Comparison of ENCODE assay signal across 28 cellular contexts in genomic region chr20:934186-934840, GRCh38. TPM values are rescaled to one million over a fixed set of nuclear protein-coding genes. Genes with fewer than 3 reads are reported as not detected.
DNase-seq lines count a peak whose midpoint lies in the region; ATAC-seq, FAIRE-seq and TF ChIP-seq lines count a peak whose summit lies in the region.
"Had no signal": no experiment of that assay in that cellular context is flagged by ENCODE, and none has a peak within 500 bp of the region (broad histone marks: within the 10 kb centered on the region; RNA-seq: fewer than 3 reads in every experiment).

No MANE protein-coding gene starts in this region.

- H3K4me1 Mint-ChIP-seq in neural progenitor cell: no peaks in the 10 kb centered on the region
- H3K4me1 Mint-ChIP-seq: CD8-positive, alpha-beta memory T cell had no signal

- H3K4me1 ChIP-seq in right lobe of liver: no peaks in the 10 kb centered on the region
- no peaks in the 10 kb centered on the region for H3K4me1 ChIP-seq in HepG2 (ENCODE audit: insufficient read depth, low read length)
- no peaks in the 10 kb centered on the region for H3K4me1 ChIP-seq in neural progenitor cell
- H3K4me1 ChIP-seq: BE2C, SJSA1 had no signal

- no peak overlapping the region for H2AFZ ChIP-seq in HepG2 (ENCODE audit: low read length)
- peak overlapping the region; percentile 34 for H2AFZ ChIP-seq in neural progenitor cell (replicated peaks)
- H2AFZ ChIP-seq: GM23248 had no signal

- H3K27ac Mint-ChIP-seq in neural progenitor cell: no peak overlapping the region
- H3K27ac Mint-ChIP-seq: CD14-positive monocyte had no signal

- TF ChIP-seq EP300 in HepG2 (IDR thresholded peaks at IDR 0.05; ENCODE audit: low read depth in 2 of 2, low read length in 2 of 2) (no peak), HepG2 (CRISPR knock-in tag; IDR thresholded peaks at IDR 0.05; ENCODE audit: borderline replicate concordance) (no peak)

- no peak for ATAC-seq in right lobe of liver
- ATAC-seq in HepG2: no peak
- ATAC-seq in HG02759 (IDR thresholded peaks at IDR 0.05; ENCODE audit: unreplicated experiment): no peak
- no peak for ATAC-seq in GM21515 (IDR thresholded peaks at IDR 0.05; ENCODE audit: unreplicated experiment)
- ATAC-seq: HCT116 had no signal

- H3K9me3 ChIP-seq in right lobe of liver (peaks cover 0 to 5% (median 0%) of the 10 kb centered on the region in 4 donors), HepG2 (ENCODE audit: low read length) (peaks cover 22% of the 10 kb centered on the region), neural progenitor cell (ENCODE audit: low read depth) (peaks cover 17% of the 10 kb centered on the region)
- H3K9me3 ChIP-seq: BE2C, SJSA1 had no signal

- TF ChIP-seq POLR2A in right lobe of liver (IDR thresholded peaks at IDR 0.05) (no peak), HepG2 (IDR thresholded peaks at IDR 0.05; ENCODE audit: insufficient read depth in 1 of 2, low read depth in 2 of 2, low read length in 2 of 2) (no peak)

- no peak for TF ChIP-seq RAD21 in HepG2 (CRISPR knock-in tag; IDR thresholded peaks at IDR 0.05)

- POLR2A ChIA-PET in HepG2 (lab: Yijun Ruan, JAX): no interaction called here

- no peak overlapping the region for H3K4me3 Mint-ChIP-seq in neural progenitor cell
- H3K4me3 Mint-ChIP-seq: CD14-positive monocyte; CD8-positive, alpha-beta memory T cell had no signal

- no peaks in the 10 kb centered on the region for H3K27me3 ChIP-seq in right lobe of liver
- no peaks in the 10 kb centered on the region for H3K27me3 ChIP-seq in HepG2 (ENCODE audit: control insufficient read depth in 1 of 2, insufficient read depth in 2 of 2, low read length in 2 of 2)
- H3K27me3 ChIP-seq in neural progenitor cell: no peaks in the 10 kb centered on the region
- H3K27me3 ChIP-seq: BE2C had no signal

- CTCF ChIA-PET in HepG2 (lab: Yijun Ruan, JAX; ENCODE audit: low intra/inter-chr PET ratio, low total read pairs): no interaction called here

- H3K27ac ChIP-seq in right lobe of liver: no peak overlapping the region
- no peak overlapping the region for H3K27ac ChIP-seq in HepG2 (ENCODE audit: extremely low read length, insufficient read depth, low read length)
- H3K27ac ChIP-seq in neural progenitor cell: no peak overlapping the region
- H3K27ac ChIP-seq: GM23248, HL-60, SJSA1 had no signal

- BruUV-seq in HepG2 (replicated peaks; lab: Mats Ljungman, UMichigan): no TSS peak

- H3K79me2 ChIP-seq in HepG2 (ENCODE audit: insufficient read depth, low read length) (no peaks in the 10 kb centered on the region), neural progenitor cell (ENCODE audit: low read depth) (no peaks in the 10 kb centered on the region)

- peak in 2 of 3 donors; percentile 19 to 23 for DNase-seq in right lobe of liver
- DNase-seq in HepG2 (ENCODE audit: low spot score): no peak
- DNase-seq in iPS-NIHi11 (ENCODE audit: low spot score): peak; percentile 50
- peak; percentile 10 for DNase-seq in neural progenitor cell (ENCODE audit: low spot score)
- DNase-seq in inferior parietal cortex (ENCODE audit: extremely low spot score): no peak
- DNase-seq: 8988T; ACHN; BE2C; CD8-positive, alpha-beta memory T cell; DMS153; DND-41; GM23248; NCI-H1048; NCI-H1417 treated with DMSO at 0.1 percent for 48 hours; NCI-H1694 treated with DMSO at 0.1 percent for 48 hours; NCI-H2081; NCI-H2227 treated with DMSO at 0.1 percent for 48 hours; NCI-H526 treated with DMSO at 0.1 percent for 48 hours; Right ventricle myocardium superior; RPMI8226 had no signal

- no peak overlapping the region for H3K4me3 ChIP-seq in right lobe of liver
- no peak overlapping the region for H3K4me3 ChIP-seq in HepG2 (replicated peaks in 1 of 3; ENCODE audit: insufficient read depth in 1 of 3, low read depth in 2 of 3, low read length in 3 of 3)
- H3K4me3 ChIP-seq in neural progenitor cell: no peak overlapping the region
- H3K4me3 ChIP-seq: GM23248, SJSA1 had no signal

- H3K4me2 ChIP-seq in HepG2 (ENCODE audit: low read depth, low read length): no peak overlapping the region
- no peak overlapping the region for H3K4me2 ChIP-seq in neural progenitor cell

- no peaks in the 10 kb centered on the region for H3K36me3 Mint-ChIP-seq in neural progenitor cell

- no peaks in the 10 kb centered on the region for H4K20me1 ChIP-seq in HepG2 (ENCODE audit: insufficient read depth, low read length)
- no peaks in the 10 kb centered on the region for H4K20me1 ChIP-seq in neural progenitor cell (ENCODE audit: low read depth)

- in situ Hi-C loops in HepG2 (cut with HindIII; ENCODE audit: extremely low pct_ligation_motif_present, low pct_unique_long_range_greater_than_20kb): no loop called here

- no peak for FAIRE-seq in HepG2 (lab: Jason Lieb, UNC)
- FAIRE-seq: GM12892 had no signal

- TF ChIP-seq CTCF in right lobe of liver (IDR thresholded peaks at IDR 0.05) (no peak), HepG2 (CRISPR knock-in tag; IDR thresholded peaks at IDR 0.05) (no peak), neural progenitor cell (IDR thresholded peaks at IDR 0.05) (peak; percentile 6)

- no peaks in the 10 kb centered on the region for H3F3A ChIP-seq in neural progenitor cell (ENCODE audit: low read depth)

- H3K36me3 ChIP-seq in right lobe of liver (no peaks in the 10 kb centered on the region), HepG2 (replicated peaks in 1 of 2; ENCODE audit: control insufficient read depth in 1 of 2, insufficient read depth in 2 of 2, low read length in 2 of 2) (no peaks in the 10 kb centered on the region), neural progenitor cell (no peaks in the 10 kb centered on the region)
- H3K36me3 ChIP-seq: BE2C, SJSA1 had no signal

- H3K27me3 Mint-ChIP-seq in neural progenitor cell (ENCODE audit: insufficient read depth, low read depth): peaks cover 13% of the 10 kb centered on the region

- H3K9ac ChIP-seq in HepG2 (ENCODE audit: insufficient read depth, low read depth, low read length) (no peak overlapping the region), neural progenitor cell (no peak overlapping the region)
- H3K9ac ChIP-seq: GM23248 had no signal

- H3K9me3 Mint-ChIP-seq in neural progenitor cell: peaks cover 13% of the 10 kb centered on the region

- intact Hi-C loops in right lobe of liver (cut with DNase I): no loop called here
- intact Hi-C loops in HepG2 (cut with micrococcal nuclease; ENCODE audit: unreplicated experiment): no loop called here

- 45% methylated on average over 6 of the region's 9 CpGs for WGBS in right lobe of liver (ENCODE audit: insufficient coverage, low coverage, low lambda C conversion rate, missing lambda C conversion rate)
- WGBS in HepG2 (ENCODE audit: low lambda C conversion rate): 3% methylated on average over 9 of the region's 9 CpGs

TF ChIP-seq in HepG2, 621 proteins besides CTCF, POLR2A, EP300 and RAD21:
- TF ChIP-seq ZNF207 (IDR thresholded peaks at IDR 0.05; ENCODE audit: borderline replicate concordance): no peak
- TF ChIP-seq MXD4 (CRISPR knock-in tag; IDR thresholded peaks at IDR 0.05): no peak
- TF ChIP-seq SMARCC2 (IDR thresholded peaks at IDR 0.05): no peak
- TF ChIP-seq ARNT (IDR thresholded peaks at IDR 0.05): no peak
- TF ChIP-seq FOXK2 (IDR thresholded peaks at IDR 0.05): no peak
- no peak for TF ChIP-seq MXI1 (IDR thresholded peaks at IDR 0.05; ENCODE audit: borderline replicate concordance, low read depth, low read length)
- TF ChIP-seq TBL1XR1 (IDR thresholded peaks at IDR 0.05; ENCODE audit: borderline replicate concordance, low read length, partially characterized antibody): no peak
- TF ChIP-seq GLMP (CRISPR knock-in tag; IDR thresholded peaks at IDR 0.05; ENCODE audit: borderline replicate concordance): no peak
- TF ChIP-seq NPAS2 (CRISPR knock-in tag; IDR thresholded peaks at IDR 0.05; ENCODE audit: borderline replicate concordance): no peak
- no peak for TF ChIP-seq PHF5A (CRISPR knock-in tag; IDR thresholded peaks at IDR 0.05; ENCODE audit: low read depth, unreplicated experiment)
- no peak for TF ChIP-seq ZNF17 (CRISPR knock-in tag; IDR thresholded peaks at IDR 0.05)

RNA-seq across cellular contexts. Expression of gene ANGPT4, which starts 18.2 kb away (rescaled TPM):
- under 1 TPM in 2 of 6 experiments, not detected in 4; 0.04 to 0.12 TPM for total RNA-seq in right lobe of liver
- total RNA-seq in HepG2 (2016; rRNA removed; fragmentation: Illumina TruSeq; extraction: Trizol): not detected in 2 replicates
- not detected in 2 replicates for total RNA-seq in HepG2 (2016; cell fraction: cytosol; rRNA removed; fragmentation: Illumina TruSeq; extraction: Trizol; ENCODE audit: low read depth)
- total RNA-seq in HepG2 (2016; cell fraction: insoluble cytoplasmic fraction; rRNA removed; fragmentation: Illumina TruSeq; extraction: Trizol): not detected in 2 replicates
- total RNA-seq in HepG2 (2016; cell fraction: membrane; rRNA removed; fragmentation: Illumina TruSeq; extraction: Trizol): not detected in 2 replicates
- not detected in 2 replicates for total RNA-seq in HepG2 (2016; cell fraction: nucleus; rRNA removed; fragmentation: Illumina TruSeq; extraction: Trizol)
- polyA plus RNA-seq in HepG2 (2011; rRNA removed): not detected in 2 replicates
- polyA plus RNA-seq in HepG2 (2011; cell fraction: cytosol; rRNA removed): not detected in 2 replicates
- polyA plus RNA-seq in HepG2 (2011; cell fraction: nucleus; rRNA removed): not detected in 2 replicates
- polyA plus RNA-seq in HepG2 (2012): not detected in 2 replicates
- polyA plus RNA-seq in HepG2 (2016; cell fraction: cytosol; fragmentation: Illumina TruSeq; extraction: Trizol; ENCODE audit: low read depth): not detected in 2 replicates
- polyA plus RNA-seq in HepG2 (2016; cell fraction: insoluble cytoplasmic fraction; fragmentation: Illumina TruSeq; extraction: Trizol; ENCODE audit: low read depth): not detected in 2 replicates
- polyA plus RNA-seq in HepG2 (2016; cell fraction: membrane; fragmentation: Illumina TruSeq; extraction: Trizol; ENCODE audit: low read depth): not detected in 2 replicates
- not detected in 2 replicates for polyA plus RNA-seq in HepG2 (2016; cell fraction: nucleus; fragmentation: Illumina TruSeq; extraction: Trizol; ENCODE audit: insufficient read depth, low read depth)
- polyA minus RNA-seq in HepG2 (2011; rRNA and poly(A)+ RNA removed; ENCODE audit: low replicate concordance): not detected in 2 replicates
- polyA minus RNA-seq in HepG2 (2011; cell fraction: cytosol; rRNA and poly(A)+ RNA removed): not detected in 2 replicates
- not detected in 2 replicates for polyA minus RNA-seq in HepG2 (2011; cell fraction: nucleus; rRNA and poly(A)+ RNA removed)
- total RNA-seq in neural progenitor cell (ENCODE audit: low replicate concordance): 0.06 and 0.19 TPM in 2 replicates
- total RNA-seq: CD8-positive, alpha-beta memory T cell; GM23248; NCI-H460; Right ventricle myocardium superior; SJSA1 had no signal
- polyA plus RNA-seq: CD8-positive, alpha-beta memory T cell; GM23248 had no signal

Comparison
In these comparisons a context has a peak if more than half of its experiments do, and no peak if none do; other contexts are left out.
1. DNase-seq: peak in right lobe of liver (2 of 3), iPS-NIHi11 (single experiment) and neural progenitor cell (single experiment); none in HepG2 (single experiment) and inferior parietal cortex (single experiment).